In genomic region chr13:97058896-97059295, GRCh38 we compare ENCODE assay signal across 25 cellular contexts.
"Had no signal": no experiment of that assay in that cellular context is flagged by ENCODE, and none has a peak within 500 bp of the region (broad histone marks: within the 10 kb centered on the region; RNA-seq: fewer than 3 reads in every experiment).

No MANE protein-coding gene starts in this region.

- ATAC-seq: activated T-cell treated with anti-CD3 and anti-CD28 coated beads, Interleukin-2, amount 50 U/mL, for 72 hours; left lung; naive thymus-derived CD4-positive, alpha-beta T cell had no signal

- H3K27ac Mint-ChIP-seq: activated CD4-positive, alpha-beta memory T cell treated with anti-CD3 and anti-CD28 coated beads, Interleukin-2, amount 10 ng/mL, durations not matched to agents 7 days and 5 days; activated CD4-positive, alpha-beta T cell treated with anti-CD3 and anti-CD28 coated beads, Interleukin-2, amount 10 ng/mL, durations not matched to agents 24 days and 14 days; activated naive CD4-positive, alpha-beta T cell treated with anti-CD3 and anti-CD28 coated beads, Interleukin-2, amount 10 ng/mL, durations not matched to agents 7 days and 5 days; activated T-cell treated with anti-CD3 and anti-CD28 coated beads, Interleukin-2, amount 50 U/mL, for 72 hours; endodermal cell; immature natural killer cell; naive thymus-derived CD4-positive, alpha-beta T cell; progenitor cell of endocrine pancreas; T-helper 1 cell treated with Interleukin-12 subunit alpha and Interleukin-12 subunit beta and Interleukin-4 antibody, amounts not matched to agents 30 μg/mL and 1 μg/mL, for 36 hours had no signal

- H3K4me3 Mint-ChIP-seq: activated CD4-positive, alpha-beta memory T cell treated with anti-CD3 and anti-CD28 coated beads, Interleukin-2, amount 10 ng/mL, durations not matched to agents 7 days and 5 days; activated CD4-positive, alpha-beta T cell treated with anti-CD3 and anti-CD28 coated beads, Interleukin-2, amount 10 ng/mL, durations not matched to agents 24 days and 14 days; activated naive CD4-positive, alpha-beta T cell treated with anti-CD3 and anti-CD28 coated beads, Interleukin-2, amount 10 ng/mL, durations not matched to agents 7 days and 5 days; activated T-cell treated with anti-CD3 and anti-CD28 coated beads, Interleukin-2, amount 50 U/mL, for 72 hours; central memory CD8-positive, alpha-beta T cell; endodermal cell; immature natural killer cell; naive thymus-derived CD4-positive, alpha-beta T cell; T-helper 1 cell treated with Interleukin-12 subunit alpha and Interleukin-12 subunit beta and Interleukin-4 antibody, amounts not matched to agents 30 μg/mL and 1 μg/mL, for 36 hours had no signal

- H3K36me3 Mint-ChIP-seq: activated naive CD4-positive, alpha-beta T cell treated with anti-CD3 and anti-CD28 coated beads, Interleukin-2, amount 10 ng/mL, durations not matched to agents 7 days and 5 days; immature natural killer cell; naive thymus-derived CD4-positive, alpha-beta T cell had no signal

- H3K9me3 ChIP-seq: esophagus squamous epithelium, upper lobe of left lung had no signal

- H3K27me3 Mint-ChIP-seq: activated naive CD4-positive, alpha-beta T cell treated with anti-CD3 and anti-CD28 coated beads, Interleukin-2, amount 10 ng/mL, durations not matched to agents 7 days and 5 days had no signal

- H3K27me3 ChIP-seq: breast epithelium, esophagus squamous epithelium, hepatocyte, left lung, upper lobe of left lung had no signal

- H3K4me1 Mint-ChIP-seq: activated CD4-positive, alpha-beta memory T cell treated with anti-CD3 and anti-CD28 coated beads, Interleukin-2, amount 10 ng/mL, durations not matched to agents 7 days and 5 days; activated CD4-positive, alpha-beta T cell treated with anti-CD3 and anti-CD28 coated beads, Interleukin-2, amount 10 ng/mL, durations not matched to agents 24 days and 14 days; activated naive CD4-positive, alpha-beta T cell treated with anti-CD3 and anti-CD28 coated beads, Interleukin-2, amount 10 ng/mL, durations not matched to agents 7 days and 5 days; central memory CD8-positive, alpha-beta T cell; endodermal cell; immature natural killer cell; naive thymus-derived CD4-positive, alpha-beta T cell had no signal

- H3K36me3 ChIP-seq: breast epithelium, esophagus squamous epithelium, left lung, upper lobe of left lung had no signal

- H2AFZ ChIP-seq: hepatocyte had no signal

- H3K4me2 ChIP-seq: hepatocyte had no signal

- H3K79me2 ChIP-seq: hepatocyte had no signal

- DNase-seq: activated CD4-positive, alpha-beta memory T cell treated with anti-CD3 and anti-CD28 coated beads, Interleukin-2, amount 10 ng/mL, durations not matched to agents 7 days and 5 days; activated CD4-positive, alpha-beta T cell treated with anti-CD3 and anti-CD28 coated beads, Interleukin-2, amount 10 ng/mL, durations not matched to agents 24 days and 14 days; activated effector memory CD4-positive, alpha-beta T cell treated with anti-CD3 and anti-CD28 coated beads, Interleukin-2, amount 50 U/mL, for 16 hours; activated naive CD4-positive, alpha-beta T cell treated with anti-CD3 and anti-CD28 coated beads, Interleukin-2, amount 10 ng/mL, durations not matched to agents 7 days and 5 days; activated T-cell treated with anti-CD3 and anti-CD28 coated beads, Interleukin-2, amount 50 U/mL, for 72 hours; anterior cingulate cortex; endodermal cell; esophagus squamous epithelium; glutamatergic neuron; immature natural killer cell; kidney glomerular epithelial cell; left lung; naive thymus-derived CD4-positive, alpha-beta T cell; retina; stimulated activated CD4-positive, alpha-beta T cell treated with anti-CD3 and anti-CD28 coated beads, Interleukin-4, amount 100 ng/mL, for 24 hours; stimulated activated naive CD4-positive, alpha-beta T cell treated with Interleukin-2 at 50 U/mL for 16 hours; T1000; upper lobe of left lung had no signal

- H3K4me3 ChIP-seq: breast epithelium, coronary artery, esophagus squamous epithelium, hepatocyte, left lung, lung, upper lobe of left lung had no signal

- H3K9me3 Mint-ChIP-seq: activated CD4-positive, alpha-beta memory T cell treated with anti-CD3 and anti-CD28 coated beads, Interleukin-2, amount 10 ng/mL, durations not matched to agents 7 days and 5 days; activated CD4-positive, alpha-beta T cell treated with anti-CD3 and anti-CD28 coated beads, Interleukin-2, amount 10 ng/mL, durations not matched to agents 24 days and 14 days; activated naive CD4-positive, alpha-beta T cell treated with anti-CD3 and anti-CD28 coated beads, Interleukin-2, amount 10 ng/mL, durations not matched to agents 7 days and 5 days; activated T-cell treated with anti-CD3 and anti-CD28 coated beads, Interleukin-2, amount 50 U/mL, for 72 hours; central memory CD8-positive, alpha-beta T cell; T-helper 1 cell treated with Interleukin-12 subunit alpha and Interleukin-12 subunit beta and Interleukin-4 antibody, amounts not matched to agents 30 μg/mL and 1 μg/mL, for 36 hours had no signal

- H3K4me1 ChIP-seq: breast epithelium, esophagus squamous epithelium, left lung, upper lobe of left lung had no signal

- H3K27ac ChIP-seq: coronary artery, esophagus squamous epithelium, hepatocyte, left lung, upper lobe of left lung had no signal
